ENCODE assay signal across 8 cellular contexts in the genomic region with DNA sequence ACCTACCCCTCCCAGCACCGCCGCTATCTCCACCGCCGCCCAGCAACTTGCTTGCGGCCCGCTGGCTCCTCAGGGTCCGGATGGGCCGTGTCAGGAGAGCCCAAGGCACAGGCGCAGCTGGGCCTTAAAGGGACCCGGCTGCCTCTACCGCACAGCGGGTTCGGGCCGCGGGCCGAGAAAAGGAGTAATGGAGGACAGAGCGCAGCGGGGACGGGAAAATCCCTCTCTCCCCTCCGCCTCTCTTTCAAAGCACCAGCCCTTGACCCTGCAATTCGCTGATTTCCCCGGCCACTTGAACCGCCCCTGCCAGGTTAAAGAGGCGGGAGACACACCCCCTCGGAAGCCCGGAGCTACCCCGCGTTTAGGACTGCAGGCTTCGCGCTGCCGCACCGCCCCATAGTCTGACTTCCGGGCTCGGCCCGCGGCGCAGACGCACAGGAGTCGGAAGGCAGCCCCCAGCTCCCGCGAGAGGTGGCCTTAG. TPM values are rescaled to one million over a fixed set of nuclear protein-coding genes. Genes with fewer than 3 reads are reported as not detected.
DNase-seq lines count a peak whose midpoint lies in the region; ATAC-seq, FAIRE-seq and TF ChIP-seq lines count a peak whose summit lies in the region.
"Not testable (repeated sequence)": the region's sequence is repeated elsewhere in the genome, so short reads cannot be mapped to it uniquely, and the experiment has no call there.

A gene with protein sequence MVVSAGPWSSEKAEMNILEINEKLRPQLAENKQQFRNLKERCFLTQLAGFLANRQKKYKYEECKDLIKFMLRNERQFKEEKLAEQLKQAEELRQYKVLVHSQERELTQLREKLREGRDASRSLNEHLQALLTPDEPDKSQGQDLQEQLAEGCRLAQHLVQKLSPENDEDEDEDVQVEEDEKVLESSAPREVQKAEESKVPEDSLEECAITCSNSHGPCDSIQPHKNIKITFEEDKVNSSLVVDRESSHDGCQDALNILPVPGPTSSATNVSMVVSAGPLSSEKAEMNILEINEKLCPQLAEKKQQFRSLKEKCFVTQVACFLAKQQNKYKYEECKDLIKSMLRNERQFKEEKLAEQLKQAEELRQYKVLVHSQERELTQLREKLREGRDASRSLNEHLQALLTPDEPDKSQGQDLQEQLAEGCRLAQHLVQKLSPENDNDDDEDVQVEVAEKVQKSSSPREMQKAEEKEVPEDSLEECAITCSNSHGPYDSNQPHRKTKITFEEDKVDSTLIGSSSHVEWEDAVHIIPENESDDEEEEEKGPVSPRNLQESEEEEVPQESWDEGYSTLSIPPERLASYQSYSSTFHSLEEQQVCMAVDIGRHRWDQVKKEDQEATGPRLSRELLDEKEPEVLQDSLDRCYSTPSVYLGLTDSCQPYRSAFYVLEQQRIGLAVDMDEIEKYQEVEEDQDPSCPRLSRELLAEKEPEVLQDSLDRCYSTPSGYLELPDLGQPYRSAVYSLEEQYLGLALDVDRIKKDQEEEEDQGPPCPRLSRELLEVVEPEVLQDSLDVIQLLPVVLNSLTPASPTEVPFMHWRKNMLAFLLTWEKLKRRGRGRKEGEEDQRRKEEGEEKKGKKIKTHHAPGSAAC (minus strand): TSS at position 371 of the 481 bp plus-strand sequence. CDS start 25,278 bp downstream, outside the sequence.

- not testable (repeated sequence) for H3K9ac ChIP-seq in kidney (ENCODE audit: low read length in 2 of 2)

- H3K9me3 ChIP-seq in A673 (ENCODE audit: low read depth, low read length, poor library complexity, severe bottlenecking); kidney (ENCODE audit: control insufficient read depth in 1 of 2, low read length in 2 of 2): not testable (repeated sequence)

- H3K27ac ChIP-seq in A673 (ENCODE audit: low read depth, low read length, poor library complexity, severe bottlenecking) (peak within 1 kb of the TSS; percentile 67), kidney (ENCODE audit: low read depth in 2 of 2, low read length in 2 of 2) (peak within 1 kb of the TSS in 1 of 2 donors; percentile 43)

- ATAC-seq in HG03354 (IDR thresholded peaks at IDR 0.05; ENCODE audit: poor library complexity, severe bottlenecking, unreplicated experiment) = peak; percentile 84

- intact Hi-C loops in A673 (cut with micrococcal nuclease; ENCODE audit: unreplicated experiment); kidney (cut with DNase I): not testable (repeated sequence)

- BruUV-seq in A673 (replicated peaks; lab: Mats Ljungman, UMichigan) = TSS peak; percentile 67

- H3K36me3 ChIP-seq in A673 (ENCODE audit: insufficient read depth, low read length, poor library complexity, severe bottlenecking); kidney (ENCODE audit: control insufficient read depth in 1 of 2, insufficient read depth in 2 of 2, low read length in 2 of 2): not testable (repeated sequence)

- POLR2A ChIA-PET in A673 (lab: Charles Lee; ENCODE audit: low non-redundant PET) = not testable (repeated sequence)

- CTCF ChIA-PET in A673 (lab: Charles Lee) = not testable (repeated sequence)

- TF ChIP-seq POLR2A in GM19193 (IDR thresholded peaks at IDR 0.05; ENCODE audit: extremely low read depth, insufficient read depth, insufficient read length) = peak; percentile 45

- not testable (repeated sequence) for TF ChIP-seq CTCF in A673 (conservative IDR thresholded peaks at IDR 0.05; ENCODE audit: low read depth, low read length); cardiac fibroblast (IDR thresholded peaks at IDR 0.05; ENCODE audit: low read depth, low read length); kidney (IDR thresholded peaks at IDR 0.05; ENCODE audit: borderline replicate concordance, extremely low read depth, insufficient read depth)

- DNase-seq in A673 (ENCODE audit: low spot score) (peak; percentile 86), NCI-H510A (lab: John Stamatoyannopoulos, UW) (peak; percentile 76), cardiac fibroblast (ENCODE audit: low read depth in 2 of 2) (peak; percentile 83 to 84), kidney (peak; percentile 95), smooth muscle cell of the brain vasculature (ENCODE audit: low read depth, low spot score) (peak; percentile 36)
- peak; percentile 67 for DNase-seq in activated CD4-positive, CD25-positive, alpha-beta regulatory T cell treated with anti-CD3 and anti-CD28 coated beads, Interleukin-2, amount 50 U/mL, for 16 hours (ENCODE audit: low read depth, low spot score)

- H3K4me3 ChIP-seq in A673 (ENCODE audit: low read depth, low read length, poor library complexity, severe bottlenecking) (peak within 1 kb of the TSS; percentile 64), cardiac fibroblast (replicated peaks in 1 of 2; ENCODE audit: low read depth in 2 of 2, low read length in 2 of 2) (peak within 1 kb of the TSS; percentile 57 to 63), kidney (ENCODE audit: low read length in 2 of 2) (peak within 1 kb of the TSS; percentile 57 to 59)

- not testable (repeated sequence) for H3K27me3 ChIP-seq in A673 (replicated peaks; ENCODE audit: insufficient read depth, low read depth, low read length, poor library complexity)

- not testable (repeated sequence) for FAIRE-seq in kidney (lab: Jason Lieb, UNC)

- not testable (repeated sequence) for H3K4me1 ChIP-seq in A673 (ENCODE audit: insufficient read depth, low read length, poor library complexity, severe bottlenecking); kidney (ENCODE audit: control insufficient read depth in 1 of 2, insufficient read depth in 1 of 2, low read depth in 1 of 2, low read length in 2 of 2)

RNA-seq across cellular contexts. Expression of the gene that starts here (rescaled TPM):
- total RNA-seq in A673 (2021) = 14.1 and 14.4 TPM in 2 replicates
- total RNA-seq in kidney = 12.3 TPM
- polyA plus RNA-seq in kidney (ENCODE audit: insufficient read depth, low read depth, low replicate concordance) = 5.2 TPM

Comparison
In these comparisons a context has a peak if more than half of its experiments do, and no peak if none do; other contexts are left out.
1. DNase-seq: peak in every context shown above with its lines; median percentile 95 in kidney; 86 in A673; 84 in cardiac fibroblast; 76 in NCI-H510A; 67 in activated CD4-positive, CD25-positive, alpha-beta regulatory T cell treated with anti-CD3 and anti-CD28 coated beads, Interleukin-2, amount 50 U/mL, for 16 hours; 36 in smooth muscle cell of the brain vasculature.